ENCODE assay signal across 21 cellular contexts in genomic region chr1:236494082-236494481, GRCh38.
"Had no signal": no experiment of that assay in that cellular context is flagged by ENCODE, and none has a peak within 500 bp of the region (broad histone marks: within the 10 kb centered on the region; RNA-seq: fewer than 3 reads in every experiment).

No MANE protein-coding gene starts in this region.

- H3K36me3 ChIP-seq: adrenal gland, breast epithelium, neutrophil, pancreas, tibial artery had no signal

- H3K4me3 Mint-ChIP-seq: activated CD4-positive, alpha-beta T cell treated with anti-CD3 and anti-CD28 coated beads for 36 hours; activated T-helper 1 cell treated with anti-CD3 and anti-CD28 coated beads, Interleukin-12 subunit alpha, Interleukin-12 subunit beta, Interleukin-2, Interleukin-4 antibody, amounts not matched to agents 30 ng/mL and 10 ng/mL and 1 ng/mL, durations not matched to agents 14 hours and 24 hours and 36 hours; memory B cell; naive B cell had no signal

- H3K27me3 ChIP-seq: adrenal gland, breast epithelium, pancreas had no signal

- H3K9me3 Mint-ChIP-seq: activated naive CD4-positive, alpha-beta T cell treated with anti-CD3 and anti-CD28 coated beads, Interleukin-2, amount 50 U/mL, for 72 hours; activated T-helper 1 cell treated with anti-CD3 and anti-CD28 coated beads, Interleukin-12 subunit alpha, Interleukin-12 subunit beta, Interleukin-2, Interleukin-4 antibody, amounts not matched to agents 30 ng/mL and 10 ng/mL and 1 ng/mL, durations not matched to agents 14 hours and 24 hours and 36 hours; memory B cell; naive B cell had no signal

- H3K4me3 ChIP-seq: adrenal gland, breast epithelium, mucosa of descending colon, pancreas, tibial artery had no signal

- H3K36me3 Mint-ChIP-seq: activated naive CD4-positive, alpha-beta T cell treated with anti-CD3 and anti-CD28 coated beads, Interleukin-2, amount 50 U/mL, for 72 hours; memory B cell; naive B cell had no signal

- DNase-seq: activated CD4-positive, alpha-beta T cell treated with anti-CD3 and anti-CD28 coated beads for 36 hours; activated CD4-positive, alpha-beta T cell treated with anti-CD3 and anti-CD28 coated beads, Interleukin-2, amount 50 U/mL, for 48 hours; activated gamma-delta T cell treated with Interleukin-2 at 50 U/mL for 16 hours; activated T-cell treated with anti-CD3 and anti-CD28 coated beads for 4 hours; cerebellar nuclear complex; cortex of kidney; erythroblast; kidney; mucosa of descending colon; naive B cell; pancreas; stimulated activated CD4-positive, alpha-beta T cell treated with anti-CD3 and anti-CD28 coated beads, Interleukin-2, amount 100 ng/mL, for 24 hours; stimulated activated naive CD4-positive, alpha-beta T cell treated with Interleukin-2 at 50 U/mL for 16 hours; T-helper 2 cell; tibial artery had no signal

- ATAC-seq: activated CD4-positive, alpha-beta T cell treated with anti-CD3 and anti-CD28 coated beads for 36 hours; activated naive CD4-positive, alpha-beta T cell treated with anti-CD3 and anti-CD28 coated beads, Interleukin-2, amount 50 U/mL, for 72 hours; mucosa of descending colon; pancreas had no signal

- H3K27ac Mint-ChIP-seq: activated CD4-positive, alpha-beta T cell treated with anti-CD3 and anti-CD28 coated beads for 36 hours; activated naive CD4-positive, alpha-beta T cell treated with anti-CD3 and anti-CD28 coated beads, Interleukin-2, amount 50 U/mL, for 72 hours; activated T-helper 1 cell treated with anti-CD3 and anti-CD28 coated beads, Interleukin-12 subunit alpha, Interleukin-12 subunit beta, Interleukin-2, Interleukin-4 antibody, amounts not matched to agents 30 ng/mL and 10 ng/mL and 1 ng/mL, durations not matched to agents 14 hours and 24 hours and 36 hours; memory B cell; naive B cell had no signal

- H3K9me3 ChIP-seq: adrenal gland, breast epithelium, mucosa of descending colon, neutrophil, pancreas, tibial artery had no signal
